Comparison of ENCODE assay signal across 33 cellular contexts in the genomic region with DNA sequence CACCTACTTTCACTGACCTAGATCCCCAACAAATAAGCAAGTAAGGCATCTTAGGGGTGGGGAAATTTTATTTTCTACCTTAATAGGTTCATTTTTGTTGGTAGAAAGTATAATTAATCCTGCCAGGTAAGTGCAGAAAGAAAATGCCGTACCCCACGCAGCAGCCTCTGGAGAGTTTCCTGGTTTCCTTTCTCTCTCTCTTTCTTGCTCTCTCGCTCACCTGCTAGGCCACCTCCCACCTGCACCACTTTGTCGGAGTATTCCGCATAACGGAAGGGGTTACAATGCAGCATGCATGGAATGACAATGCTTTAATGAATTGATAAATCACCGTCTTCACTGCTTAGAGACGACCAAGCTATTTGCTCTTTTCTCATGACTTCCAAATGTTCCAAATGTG.
"Had no signal": no experiment of that assay in that cellular context is flagged by ENCODE, and none has a peak within 500 bp of the region (broad histone marks: within the 10 kb centered on the region; RNA-seq: fewer than 3 reads in every experiment).

No MANE protein-coding gene starts in this region.

- H3K27me3 ChIP-seq: body of pancreas, breast epithelium, SJCRH30 had no signal

- H3K4me3 Mint-ChIP-seq: activated CD4-positive, alpha-beta T cell treated with anti-CD3 and anti-CD28 coated beads for 36 hours; activated CD4-positive, alpha-beta T cell treated with anti-CD3 and anti-CD28 coated beads, Interleukin-2, amount 10 ng/mL, durations not matched to agents 7 days and 5 days; activated CD8-positive, alpha-beta T cell treated with anti-CD3 and anti-CD28 coated beads, Interleukin-2, amount 10 ng/mL, durations not matched to agents 7 days and 5 days; activated naive CD4-positive, alpha-beta T cell treated with anti-CD3 and anti-CD28 coated beads, Interleukin-2, amount 50 U/mL, for 24 hours; activated naive CD8-positive, alpha-beta T cell treated with anti-CD3 and anti-CD28 coated beads, Interleukin-2, amount 10 ng/mL, durations not matched to agents 7 days and 5 days; activated T-cell treated with anti-CD3 and anti-CD28 coated beads, Interleukin-2, amount 50 U/mL, for 24 hours; T-helper 1 cell treated with Interleukin-12 subunit alpha and Interleukin-12 subunit beta and Interleukin-4 antibody, amounts not matched to agents 30 μg/mL and 1 μg/mL, for 36 hours; T-helper 2 cell treated with Interferon-gamma antibody and Interleukin-4, amounts not matched to agents 5 μg/mL and 100 μg/mL, for 36 hours had no signal

- H3K4me1 ChIP-seq: breast epithelium had no signal

- DNase-seq: activated CD4-positive, alpha-beta T cell treated with anti-CD3 and anti-CD28 coated beads for 36 hours; activated CD4-positive, alpha-beta T cell treated with anti-CD3 and anti-CD28 coated beads, Interleukin-2, amount 10 ng/mL, durations not matched to agents 7 days and 5 days; activated CD4-positive, alpha-beta T cell treated with anti-CD3 and anti-CD28 coated beads, Interleukin-2, amount 50 U/mL, for 48 hours; activated CD8-positive, alpha-beta T cell treated with anti-CD3 and anti-CD28 coated beads, Interleukin-2, amount 10 ng/mL, durations not matched to agents 7 days and 5 days; activated gamma-delta T cell; activated naive CD4-positive, alpha-beta T cell treated with Interleukin-2 at 50 U/mL for 16 hours; activated naive CD8-positive, alpha-beta T cell treated with anti-CD3 and anti-CD28 coated beads, Interleukin-2, amount 10 ng/mL, durations not matched to agents 7 days and 5 days; activated T-cell treated with anti-CD3 and anti-CD28 coated beads, Interleukin-2, amount 50 U/mL, for 24 hours; body of pancreas; caudate nucleus; cerebellar nuclear complex; Karpas-422; NCI-H1105; NCI-H1417 treated with DMSO at 0.1 percent for 48 hours; NCI-H187 treated with DMSO at 0.1 percent for 48 hours; NCI-H2081; NCI-H2171 treated with DMSO at 0.1 percent for 48 hours; NCI-H2227 treated with DMSO at 0.1 percent for 48 hours; NCI-H446 treated with DMSO at 0.1 percent for 48 hours; NCI-H524; NCI-H69; SHP77; SJCRH30 had no signal

- H3K9me3 Mint-ChIP-seq: activated CD4-positive, alpha-beta T cell treated with anti-CD3 and anti-CD28 coated beads, Interleukin-2, amount 10 ng/mL, durations not matched to agents 7 days and 5 days; activated naive CD4-positive, alpha-beta T cell treated with anti-CD3 and anti-CD28 coated beads, Interleukin-2, amount 50 U/mL, for 24 hours; activated naive CD8-positive, alpha-beta T cell treated with anti-CD3 and anti-CD28 coated beads, Interleukin-2, amount 10 ng/mL, durations not matched to agents 7 days and 5 days; activated T-cell treated with anti-CD3 and anti-CD28 coated beads, Interleukin-2, amount 50 U/mL, for 24 hours; activated T-helper 2 cell treated with anti-CD3 and anti-CD28 coated beads, Interferon-gamma antibody, Interleukin-2, Interleukin-4, amounts not matched to agents 10 μg/mL and 5 μg/mL and 100 μg/mL, durations not matched to agents 14 hours and 24 hours and 36 hours; T-helper 1 cell treated with Interleukin-12 subunit alpha and Interleukin-12 subunit beta and Interleukin-4 antibody, amounts not matched to agents 30 μg/mL and 1 μg/mL, for 36 hours; T-helper 2 cell treated with Interferon-gamma antibody and Interleukin-4, amounts not matched to agents 5 μg/mL and 100 μg/mL, for 36 hours had no signal

- H3K4me3 ChIP-seq: body of pancreas, breast epithelium, SJCRH30, SK-N-MC had no signal

- FAIRE-seq: astrocyte, TTC549 had no signal

- ATAC-seq: activated CD4-positive, alpha-beta T cell treated with anti-CD3 and anti-CD28 coated beads for 36 hours; activated CD4-positive, CD25-positive, alpha-beta regulatory T cell treated with anti-CD3 and anti-CD28 coated beads, Interleukin-2, amount 50 U/mL, for 24 hours; activated CD8-positive, alpha-beta T cell treated with anti-CD3 and anti-CD28 coated beads, Interleukin-2, amount 10 ng/mL, durations not matched to agents 7 days and 5 days; body of pancreas; Panc1 had no signal

- H3K27ac Mint-ChIP-seq: activated CD4-positive, alpha-beta T cell treated with anti-CD3 and anti-CD28 coated beads for 36 hours; activated CD4-positive, alpha-beta T cell treated with anti-CD3 and anti-CD28 coated beads, Interleukin-2, amount 10 ng/mL, durations not matched to agents 7 days and 5 days; activated CD8-positive, alpha-beta T cell treated with anti-CD3 and anti-CD28 coated beads, Interleukin-2, amount 10 ng/mL, durations not matched to agents 7 days and 5 days; activated naive CD4-positive, alpha-beta T cell treated with anti-CD3 and anti-CD28 coated beads, Interleukin-2, amount 50 U/mL, for 24 hours; activated naive CD8-positive, alpha-beta T cell treated with anti-CD3 and anti-CD28 coated beads, Interleukin-2, amount 10 ng/mL, durations not matched to agents 7 days and 5 days; activated T-cell treated with anti-CD3 and anti-CD28 coated beads, Interleukin-2, amount 50 U/mL, for 24 hours; activated T-helper 2 cell treated with anti-CD3 and anti-CD28 coated beads, Interferon-gamma antibody, Interleukin-2, Interleukin-4, amounts not matched to agents 10 μg/mL and 5 μg/mL and 100 μg/mL, durations not matched to agents 14 hours and 24 hours and 36 hours; T-helper 1 cell treated with Interleukin-12 subunit alpha and Interleukin-12 subunit beta and Interleukin-4 antibody, amounts not matched to agents 30 μg/mL and 1 μg/mL, for 36 hours; T-helper 2 cell treated with Interferon-gamma antibody and Interleukin-4, amounts not matched to agents 5 μg/mL and 100 μg/mL, for 36 hours had no signal

- H3K27ac ChIP-seq: body of pancreas, breast epithelium, SJCRH30, SK-N-MC had no signal

- H3K36me3 Mint-ChIP-seq: activated naive CD4-positive, alpha-beta T cell treated with anti-CD3 and anti-CD28 coated beads, Interleukin-2, amount 50 U/mL, for 24 hours; activated naive CD8-positive, alpha-beta T cell treated with anti-CD3 and anti-CD28 coated beads, Interleukin-2, amount 10 ng/mL, durations not matched to agents 7 days and 5 days had no signal

- H3K36me3 ChIP-seq: breast epithelium had no signal

- H3K9me3 ChIP-seq: body of pancreas, breast epithelium, SJCRH30 had no signal

- H3K27me3 Mint-ChIP-seq: activated naive CD8-positive, alpha-beta T cell treated with anti-CD3 and anti-CD28 coated beads, Interleukin-2, amount 10 ng/mL, durations not matched to agents 7 days and 5 days; activated T-cell treated with anti-CD3 and anti-CD28 coated beads, Interleukin-2, amount 50 U/mL, for 24 hours had no signal

- H3K4me1 Mint-ChIP-seq: activated CD4-positive, alpha-beta T cell treated with anti-CD3 and anti-CD28 coated beads for 36 hours; activated CD4-positive, alpha-beta T cell treated with anti-CD3 and anti-CD28 coated beads, Interleukin-2, amount 10 ng/mL, durations not matched to agents 7 days and 5 days; activated naive CD4-positive, alpha-beta T cell treated with anti-CD3 and anti-CD28 coated beads, Interleukin-2, amount 50 U/mL, for 24 hours; activated naive CD8-positive, alpha-beta T cell treated with anti-CD3 and anti-CD28 coated beads, Interleukin-2, amount 10 ng/mL, durations not matched to agents 7 days and 5 days had no signal
